ENCODE assay signal across 1 cellular context in the genomic region with DNA sequence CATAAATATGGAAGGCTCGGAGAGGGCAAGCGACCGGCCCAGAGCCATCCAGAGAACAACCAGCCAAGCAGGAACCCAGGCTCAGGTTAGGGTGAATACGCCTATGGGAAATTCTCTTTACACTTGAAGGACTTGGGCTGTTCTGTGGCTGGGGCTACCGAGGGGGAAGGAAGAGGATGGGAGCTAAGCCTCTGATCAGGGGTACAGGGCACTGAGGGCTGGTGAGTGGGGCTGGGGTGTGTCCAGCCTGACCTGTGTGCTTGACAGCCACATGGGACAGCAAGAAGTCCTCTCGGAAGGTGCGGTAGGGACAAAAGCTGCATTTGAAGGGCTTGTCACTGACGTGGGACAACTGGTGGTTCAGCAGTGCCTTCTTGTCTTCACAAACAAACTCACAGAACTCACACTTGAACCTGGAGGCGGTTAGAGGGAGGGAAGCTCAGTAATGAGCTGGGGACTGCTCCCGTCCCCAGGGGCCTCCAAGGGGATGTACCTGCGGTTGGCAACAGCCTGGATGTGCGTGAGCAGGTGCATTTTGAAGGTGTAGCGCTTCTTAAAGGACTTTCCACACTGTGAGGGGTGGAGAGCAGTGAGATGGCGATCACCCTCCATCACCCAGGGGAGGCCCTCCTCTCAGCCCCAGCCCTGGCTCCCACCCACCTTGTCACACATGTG.
TF ChIP-seq lines count a peak whose summit lies in the region.

No MANE protein-coding gene starts in this region.

TF ChIP-seq in HepG2, 621 proteins besides CTCF, POLR2A, EP300 and RAD21:
- TF ChIP-seq, protein P1, sequence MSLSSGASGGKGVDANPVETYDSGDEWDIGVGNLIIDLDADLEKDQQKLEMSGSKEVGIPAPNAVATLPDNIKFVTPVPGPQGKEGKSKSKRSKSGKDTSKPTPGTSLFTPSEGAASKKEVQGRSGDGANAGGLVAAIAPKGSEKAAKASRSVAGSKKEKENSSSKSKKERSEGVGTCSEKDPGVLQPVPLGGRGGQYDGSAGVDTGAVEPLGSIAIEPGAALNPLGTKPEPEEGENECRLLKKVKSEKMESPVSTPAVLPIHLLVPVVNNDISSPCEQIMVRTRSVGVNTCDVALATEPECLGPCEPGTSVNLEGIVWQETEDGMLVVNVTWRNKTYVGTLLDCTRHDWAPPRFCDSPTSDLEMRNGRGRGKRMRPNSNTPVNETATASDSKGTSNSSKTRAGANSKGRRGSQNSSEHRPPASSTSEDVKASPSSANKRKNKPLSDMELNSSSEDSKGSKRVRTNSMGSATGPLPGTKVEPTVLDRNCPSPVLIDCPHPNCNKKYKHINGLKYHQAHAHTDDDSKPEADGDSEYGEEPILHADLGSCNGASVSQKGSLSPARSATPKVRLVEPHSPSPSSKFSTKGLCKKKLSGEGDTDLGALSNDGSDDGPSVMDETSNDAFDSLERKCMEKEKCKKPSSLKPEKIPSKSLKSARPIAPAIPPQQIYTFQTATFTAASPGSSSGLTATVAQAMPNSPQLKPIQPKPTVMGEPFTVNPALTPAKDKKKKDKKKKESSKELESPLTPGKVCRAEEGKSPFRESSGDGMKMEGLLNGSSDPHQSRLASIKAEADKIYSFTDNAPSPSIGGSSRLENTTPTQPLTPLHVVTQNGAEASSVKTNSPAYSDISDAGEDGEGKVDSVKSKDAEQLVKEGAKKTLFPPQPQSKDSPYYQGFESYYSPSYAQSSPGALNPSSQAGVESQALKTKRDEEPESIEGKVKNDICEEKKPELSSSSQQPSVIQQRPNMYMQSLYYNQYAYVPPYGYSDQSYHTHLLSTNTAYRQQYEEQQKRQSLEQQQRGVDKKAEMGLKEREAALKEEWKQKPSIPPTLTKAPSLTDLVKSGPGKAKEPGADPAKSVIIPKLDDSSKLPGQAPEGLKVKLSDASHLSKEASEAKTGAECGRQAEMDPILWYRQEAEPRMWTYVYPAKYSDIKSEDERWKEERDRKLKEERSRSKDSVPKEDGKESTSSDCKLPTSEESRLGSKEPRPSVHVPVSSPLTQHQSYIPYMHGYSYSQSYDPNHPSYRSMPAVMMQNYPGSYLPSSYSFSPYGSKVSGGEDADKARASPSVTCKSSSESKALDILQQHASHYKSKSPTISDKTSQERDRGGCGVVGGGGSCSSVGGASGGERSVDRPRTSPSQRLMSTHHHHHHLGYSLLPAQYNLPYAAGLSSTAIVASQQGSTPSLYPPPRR (CRISPR knock-in tag; IDR thresholded peaks at IDR 0.05; ENCODE audit: borderline replicate concordance) = no peak
- TF ChIP-seq SSRP1 (CRISPR knock-in tag; IDR thresholded peaks at IDR 0.05) = no peak
TF ChIP-seq in HepG2: peak in this region for 0.
